ENCODE assay signal across 38 cellular contexts in the genomic region with DNA sequence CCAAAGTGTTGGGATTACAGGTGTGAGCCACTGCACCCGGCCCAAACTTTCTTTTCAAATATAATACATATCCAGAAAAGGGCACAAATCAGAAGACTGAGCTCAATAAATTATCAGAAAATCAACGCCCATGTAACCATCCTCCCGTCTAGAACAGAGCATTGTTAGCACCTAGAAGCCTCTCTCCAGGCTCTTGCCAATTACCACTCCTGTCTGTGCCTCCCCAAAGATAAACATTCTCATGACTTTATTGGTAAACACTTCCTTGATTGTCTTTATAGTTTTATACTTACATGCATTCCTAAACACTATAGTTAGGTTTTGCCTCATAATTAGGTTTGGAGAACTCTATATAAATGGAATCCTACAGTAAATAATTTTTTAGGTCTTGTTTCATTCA. TPM values are rescaled to one million over a fixed set of nuclear protein-coding genes. Genes with fewer than 3 reads are reported as not detected.
"Had no signal": no experiment of that assay in that cellular context is flagged by ENCODE, and none has a peak within 500 bp of the region (broad histone marks: within the 10 kb centered on the region; RNA-seq: fewer than 3 reads in every experiment).

No MANE protein-coding gene starts in this region.

- FAIRE-seq: bronchial epithelial cell, TTC549 had no signal

- H3K27ac Mint-ChIP-seq: activated B cell treated with CpG ODN at 0.5 μM for 24 hours; activated CD4-positive, alpha-beta memory T cell treated with anti-CD3 and anti-CD28 coated beads, Interleukin-2, amount 10 ng/mL, durations not matched to agents 7 days and 5 days; activated CD4-positive, alpha-beta T cell treated with anti-CD3 and anti-CD28 coated beads, Interleukin-2, amount 10 ng/mL, durations not matched to agents 24 days and 14 days; activated CD8-positive, alpha-beta memory T cell treated with anti-CD3 and anti-CD28 coated beads, Interleukin-2, amount 10 ng/mL, durations not matched to agents 7 days and 5 days; activated CD8-positive, alpha-beta T cell treated with anti-CD3 and anti-CD28 coated beads, Interleukin-2, amount 10 ng/mL, durations not matched to agents 7 days and 5 days; activated naive CD4-positive, alpha-beta T cell treated with anti-CD3 and anti-CD28 coated beads, Interleukin-2, amount 10 ng/mL, durations not matched to agents 7 days and 5 days; activated naive CD4-positive, alpha-beta T cell treated with anti-CD3 and anti-CD28 coated beads, Interleukin-2, amount 50 U/mL, for 24 hours; activated naive CD8-positive, alpha-beta T cell; activated naive CD8-positive, alpha-beta T cell treated with anti-CD3 and anti-CD28 coated beads, Interleukin-2, amount 10 ng/mL, durations not matched to agents 7 days and 5 days; activated naive CD8-positive, alpha-beta T cell treated with anti-CD3 and anti-CD28 coated beads, Interleukin-2, amount 50 U/mL, for 24 hours; activated T-cell treated with anti-CD3 and anti-CD28 coated beads, Interleukin-2, amount 50 U/mL, for 24 hours; activated T-helper 2 cell treated with anti-CD3 and anti-CD28 coated beads, Interferon-gamma antibody, Interleukin-2, Interleukin-4, amounts not matched to agents 10 μg/mL and 5 μg/mL and 100 μg/mL, durations not matched to agents 14 hours and 24 hours and 36 hours; brain; T-helper 1 cell treated with Interleukin-12 subunit alpha and Interleukin-12 subunit beta and Interleukin-4 antibody, amounts not matched to agents 30 μg/mL and 1 μg/mL, for 36 hours; T-helper 2 cell treated with Interferon-gamma antibody and Interleukin-4, amounts not matched to agents 5 μg/mL and 100 μg/mL, for 36 hours had no signal

- H3K4me3 Mint-ChIP-seq: activated B cell treated with CpG ODN at 0.5 μM for 24 hours; activated CD4-positive, alpha-beta memory T cell treated with anti-CD3 and anti-CD28 coated beads, Interleukin-2, amount 10 ng/mL, durations not matched to agents 7 days and 5 days; activated CD4-positive, alpha-beta T cell treated with anti-CD3 and anti-CD28 coated beads, Interleukin-2, amount 10 ng/mL, durations not matched to agents 24 days and 14 days; activated CD8-positive, alpha-beta memory T cell treated with anti-CD3 and anti-CD28 coated beads, Interleukin-2, amount 10 ng/mL, durations not matched to agents 7 days and 5 days; activated CD8-positive, alpha-beta T cell treated with anti-CD3 and anti-CD28 coated beads, Interleukin-2, amount 10 ng/mL, durations not matched to agents 7 days and 5 days; activated naive CD4-positive, alpha-beta T cell treated with anti-CD3 and anti-CD28 coated beads, Interleukin-2, amount 10 ng/mL, durations not matched to agents 7 days and 5 days; activated naive CD4-positive, alpha-beta T cell treated with anti-CD3 and anti-CD28 coated beads, Interleukin-2, amount 50 U/mL, for 24 hours; activated naive CD8-positive, alpha-beta T cell; activated naive CD8-positive, alpha-beta T cell treated with anti-CD3 and anti-CD28 coated beads, Interleukin-2, amount 10 ng/mL, durations not matched to agents 7 days and 5 days; activated naive CD8-positive, alpha-beta T cell treated with anti-CD3 and anti-CD28 coated beads, Interleukin-2, amount 50 U/mL, for 24 hours; activated T-cell treated with anti-CD3 and anti-CD28 coated beads, Interleukin-2, amount 50 U/mL, for 24 hours; brain; central memory CD8-positive, alpha-beta T cell; T-helper 1 cell treated with Interleukin-12 subunit alpha and Interleukin-12 subunit beta and Interleukin-4 antibody, amounts not matched to agents 30 μg/mL and 1 μg/mL, for 36 hours; T-helper 2 cell treated with Interferon-gamma antibody and Interleukin-4, amounts not matched to agents 5 μg/mL and 100 μg/mL, for 36 hours had no signal

- ATAC-seq: activated CD8-positive, alpha-beta memory T cell treated with anti-CD3 and anti-CD28 coated beads, Interleukin-2, amount 10 ng/mL, durations not matched to agents 7 days and 5 days; activated CD8-positive, alpha-beta T cell treated with anti-CD3 and anti-CD28 coated beads, Interleukin-2, amount 10 ng/mL, durations not matched to agents 7 days and 5 days; activated naive CD8-positive, alpha-beta T cell treated with anti-CD3 and anti-CD28 coated beads, Interleukin-2, amount 50 U/mL, for 24 hours had no signal

- H3K4me1 ChIP-seq: ascending aorta had no signal

- H3K27me3 ChIP-seq: ascending aorta, cardiac muscle cell had no signal

- H3K27ac ChIP-seq: ascending aorta, cardiac muscle cell, VCaP had no signal

- H3K4me3 ChIP-seq: ascending aorta, cardiac muscle cell had no signal

- H3K9me3 ChIP-seq: ascending aorta had no signal

- H3K9me3 Mint-ChIP-seq: activated B cell treated with CpG ODN at 0.5 μM for 24 hours; activated CD4-positive, alpha-beta memory T cell treated with anti-CD3 and anti-CD28 coated beads, Interleukin-2, amount 10 ng/mL, durations not matched to agents 7 days and 5 days; activated CD4-positive, alpha-beta T cell treated with anti-CD3 and anti-CD28 coated beads, Interleukin-2, amount 10 ng/mL, durations not matched to agents 24 days and 14 days; activated naive CD4-positive, alpha-beta T cell treated with anti-CD3 and anti-CD28 coated beads, Interleukin-2, amount 10 ng/mL, durations not matched to agents 7 days and 5 days; activated naive CD4-positive, alpha-beta T cell treated with anti-CD3 and anti-CD28 coated beads, Interleukin-2, amount 50 U/mL, for 24 hours; activated naive CD8-positive, alpha-beta T cell treated with anti-CD3 and anti-CD28 coated beads, Interleukin-2, amount 10 ng/mL, durations not matched to agents 7 days and 5 days; activated naive CD8-positive, alpha-beta T cell treated with anti-CD3 and anti-CD28 coated beads, Interleukin-2, amount 50 U/mL, for 24 hours; activated T-cell treated with anti-CD3 and anti-CD28 coated beads, Interleukin-2, amount 50 U/mL, for 24 hours; activated T-helper 2 cell treated with anti-CD3 and anti-CD28 coated beads, Interferon-gamma antibody, Interleukin-2, Interleukin-4, amounts not matched to agents 10 μg/mL and 5 μg/mL and 100 μg/mL, durations not matched to agents 14 hours and 24 hours and 36 hours; brain; central memory CD8-positive, alpha-beta T cell; T-helper 1 cell treated with Interleukin-12 subunit alpha and Interleukin-12 subunit beta and Interleukin-4 antibody, amounts not matched to agents 30 μg/mL and 1 μg/mL, for 36 hours; T-helper 2 cell treated with Interferon-gamma antibody and Interleukin-4, amounts not matched to agents 5 μg/mL and 100 μg/mL, for 36 hours had no signal

- H3K27me3 Mint-ChIP-seq: activated CD4-positive, alpha-beta memory T cell treated with anti-CD3 and anti-CD28 coated beads, Interleukin-2, amount 10 ng/mL, durations not matched to agents 7 days and 5 days; activated naive CD4-positive, alpha-beta T cell treated with anti-CD3 and anti-CD28 coated beads, Interleukin-2, amount 50 U/mL, for 24 hours; activated T-cell treated with anti-CD3 and anti-CD28 coated beads, Interleukin-2, amount 50 U/mL, for 24 hours; brain; central memory CD8-positive, alpha-beta T cell had no signal

- H3K36me3 ChIP-seq: ascending aorta, cardiac muscle cell had no signal

- H3K4me1 Mint-ChIP-seq: activated B cell treated with CpG ODN at 0.5 μM for 24 hours had no signal

- H3K36me3 Mint-ChIP-seq: activated CD8-positive, alpha-beta memory T cell treated with anti-CD3 and anti-CD28 coated beads, Interleukin-2, amount 10 ng/mL, durations not matched to agents 7 days and 5 days; activated naive CD4-positive, alpha-beta T cell treated with anti-CD3 and anti-CD28 coated beads, Interleukin-2, amount 10 ng/mL, durations not matched to agents 7 days and 5 days; activated naive CD4-positive, alpha-beta T cell treated with anti-CD3 and anti-CD28 coated beads, Interleukin-2, amount 50 U/mL, for 24 hours; activated naive CD8-positive, alpha-beta T cell; activated naive CD8-positive, alpha-beta T cell treated with anti-CD3 and anti-CD28 coated beads, Interleukin-2, amount 10 ng/mL, durations not matched to agents 7 days and 5 days; brain had no signal

- DNase-seq: activated B cell treated with CpG ODN at 0.5 μM for 24 hours; activated CD4-positive, alpha-beta memory T cell treated with anti-CD3 and anti-CD28 coated beads, Interleukin-2, amount 10 ng/mL, durations not matched to agents 7 days and 5 days; activated CD4-positive, alpha-beta T cell treated with anti-CD3 and anti-CD28 coated beads for 4 hours; activated CD4-positive, alpha-beta T cell treated with anti-CD3 and anti-CD28 coated beads, Interleukin-2, amount 10 ng/mL, durations not matched to agents 24 days and 14 days; activated CD4-positive, alpha-beta T cell treated with anti-CD3 and anti-CD28 coated beads, Interleukin-2, amount 50 U/mL, for 1 hour; activated CD4-positive, alpha-beta T cell treated with anti-CD3 and anti-CD28 coated beads, Interleukin-2, amount 50 U/mL, for 4 hours; activated CD4-positive, CD25-positive, alpha-beta regulatory T cell treated with anti-CD3 and anti-CD28 coated beads, Interleukin-2, amount 50 U/mL, for 72 hours; activated CD8-positive, alpha-beta memory T cell treated with anti-CD3 and anti-CD28 coated beads for 24 hours; activated CD8-positive, alpha-beta memory T cell treated with anti-CD3 and anti-CD28 coated beads, Interleukin-2, amount 10 ng/mL, durations not matched to agents 7 days and 5 days; activated CD8-positive, alpha-beta memory T cell treated with anti-CD3 and anti-CD28 coated beads, Interleukin-2, amount 50 U/mL, for 48 hours; activated CD8-positive, alpha-beta T cell treated with anti-CD3 and anti-CD28 coated beads, Interleukin-2, amount 10 ng/mL, durations not matched to agents 7 days and 5 days; activated effector memory CD4-positive, alpha-beta T cell treated with Interleukin-2 at 50 U/mL for 16 hours; activated gamma-delta T cell; activated naive CD4-positive, alpha-beta T cell treated with anti-CD3 and anti-CD28 coated beads, Interleukin-2, amount 10 ng/mL, durations not matched to agents 7 days and 5 days; activated naive CD4-positive, alpha-beta T cell treated with Interleukin-2 at 50 U/mL for 16 hours; activated naive CD8-positive, alpha-beta T cell treated with anti-CD3 and anti-CD28 coated beads, Interleukin-2, amount 10 ng/mL, durations not matched to agents 7 days and 5 days; activated naive CD8-positive, alpha-beta T cell treated with anti-CD3 and anti-CD28 coated beads, Interleukin-2, amount 50 U/mL, for 24 hours; activated T-cell treated with anti-CD3 and anti-CD28 coated beads, Interleukin-2, amount 50 U/mL, for 24 hours; activated T-cell treated with anti-CD3 and anti-CD28 coated beads, Interleukin-2, amount 50 U/mL, for 48 hours; amygdala; anterior cingulate cortex; caudate nucleus; SW 1271; T-helper 1 cell; T-helper 2 cell; T-helper 9 cell had no signal

RNA-seq across cellular contexts. Expression of a gene that starts 58.5 kb away (rescaled TPM):
- total RNA-seq: activated B cell treated with CpG ODN at 0.5 μM for 24 hours; activated CD4-positive, alpha-beta memory T cell treated with anti-CD3 and anti-CD28 coated beads, Interleukin-2, amount 10 ng/mL, durations not matched to agents 7 days and 5 days; activated CD8-positive, alpha-beta memory T cell treated with anti-CD3 and anti-CD28 coated beads, Interleukin-2, amount 10 ng/mL, durations not matched to agents 7 days and 5 days; activated CD8-positive, alpha-beta T cell treated with anti-CD3 and anti-CD28 coated beads, Interleukin-2, amount 10 ng/mL, durations not matched to agents 7 days and 5 days; activated naive CD8-positive, alpha-beta T cell treated with anti-CD3 and anti-CD28 coated beads, Interleukin-2, amount 10 ng/mL, durations not matched to agents 7 days and 5 days; bronchial epithelial cell had no signal
- polyA plus RNA-seq: cardiac muscle cell had no signal
